Comparison of ENCODE assay signal across 14 cellular contexts in genomic region chr1:155133799-155134281, GRCh38. TPM values are rescaled to one million over a fixed set of nuclear protein-coding genes. Genes with fewer than 3 reads are reported as not detected.
DNase-seq lines count a peak whose midpoint lies in the region; ATAC-seq and TF ChIP-seq lines count a peak whose summit lies in the region.
"Had no signal": no experiment of that assay in that cellular context is flagged by ENCODE, and none has a peak within 500 bp of the region (broad histone marks: within the 10 kb centered on the region; RNA-seq: fewer than 3 reads in every experiment).

No MANE protein-coding gene starts in this region.

- H3K36me3 ChIP-seq in BLaER1 (peaks cover 56% of the 10 kb centered on the region), hepatocyte (replicated peaks; ENCODE audit: insufficient read depth, low read depth) (no peaks in the 10 kb centered on the region), prostate gland (peaks cover 5 to 15% of the 10 kb centered on the region in 2 donors)

- H3K9ac ChIP-seq in BLaER1 = no peak overlapping the region

- H3K4me2 ChIP-seq in BLaER1 = peak overlapping the region; percentile 89; the same call in 1 of the 2 replicates
- peak overlapping the region; percentile 81 for H3K4me2 ChIP-seq in hepatocyte

- WGBS in hepatocyte (ENCODE audit: low lambda C conversion rate, missing lambda C conversion rate) = 82% methylated on average over 7 of the region's 7 CpGs
- 69% methylated on average over 7 of the region's 7 CpGs for WGBS in prostate gland

- no peak for TF ChIP-seq CTCF in RWPE1 (conservative IDR thresholded peaks at IDR 0.05; ENCODE audit: low read depth)
- no peak for TF ChIP-seq CTCF in hepatocyte (IDR thresholded peaks at IDR 0.05; ENCODE audit: poor library complexity)
- TF ChIP-seq CTCF in prostate gland (IDR thresholded peaks at IDR 0.05) = no peak

- H3K4me3 ChIP-seq in BLaER1 (no peak overlapping the region), hepatocyte (no peak overlapping the region), prostate gland (no peak overlapping the region)

- H3K4me1 ChIP-seq in BLaER1 (peaks cover 70% of the 10 kb centered on the region), hepatocyte (ENCODE audit: insufficient read depth) (peaks cover 34% of the 10 kb centered on the region), prostate gland (replicated peaks) (peaks cover 32% of the 10 kb centered on the region)

- H3K9me3 ChIP-seq in BLaER1 (no peaks in the 10 kb centered on the region), hepatocyte (ENCODE audit: low read depth) (no peaks in the 10 kb centered on the region), prostate gland (no peaks in the 10 kb centered on the region)

- peaks cover 59% of the 10 kb centered on the region for H3K79me2 ChIP-seq in hepatocyte

- H3K9me2 ChIP-seq in hepatocyte (replicated peaks; ENCODE audit: insufficient read depth) = no peaks in the 10 kb centered on the region

- intact Hi-C loops in prostate gland (cut with DNase I) = loop anchor here (5.0 kb wide), 1 partner anchor 33 kb away; no protein-coding TSS in a partner anchor

- DNase-seq in RWPE1 (ENCODE audit: low spot score) (no peak), hepatocyte (ENCODE audit: low spot score) (no peak), prostate gland (ENCODE audit: low spot score) (no peak), NCI-H146 treated with DMSO at 0.1 percent for 48 hours (lab: John Stamatoyannopoulos, UW; ENCODE audit: unreplicated experiment) (no peak), NAMALWA (ENCODE audit: low spot score) (no peak), D341Med (ENCODE audit: low spot score) (no peak)
- DNase-seq: activated naive CD8-positive, alpha-beta T cell treated with anti-CD3 and anti-CD28 coated beads, Interleukin-2, amount 10 ng/mL, durations not matched to agents 7 days and 5 days; effector memory CD4-positive, alpha-beta T cell; H9; NCI-H1930; T-helper 1 cell had no signal

- POLR2A ChIA-PET in RWPE1 (lab: Yijun Ruan, JAX; ENCODE audit: low non-redundant PET) = interaction anchor here (1.8 kb wide), 1 partner anchor 39 kb away, joined by 7 read pairs; the partner anchor contains the start of gene KRTCAP2

- no peak for ATAC-seq in GM21717 (IDR thresholded peaks at IDR 0.05; ENCODE audit: unreplicated experiment)
- ATAC-seq: stimulated activated effector memory CD8-positive, alpha-beta T cell treated with anti-CD3 and anti-CD28 coated beads, Interleukin-12 subunit alpha, Interleukin-12 subunit beta, amount 100 ng/mL, for 72 hours had no signal

- H3K27me3 ChIP-seq in BLaER1 (no peaks in the 10 kb centered on the region), hepatocyte (no peaks in the 10 kb centered on the region), prostate gland (replicated peaks; ENCODE audit: insufficient read depth) (no peaks in the 10 kb centered on the region)

- H3K27ac ChIP-seq in BLaER1 (no peak overlapping the region), RWPE1 (peak overlapping the region; percentile 99), hepatocyte (peak overlapping the region; percentile 99), prostate gland (peak overlapping the region; percentile 94 to 97)

- H4K20me1 ChIP-seq in BLaER1 (no peaks in the 10 kb centered on the region), hepatocyte (ENCODE audit: insufficient read depth, poor library complexity, severe bottlenecking) (no peaks in the 10 kb centered on the region)

- CTCF ChIA-PET in RWPE1 (lab: Yijun Ruan, JAX) = interaction anchor here (0.8 to 2.2 kb wide), 3 partner anchors 34 to 116 kb away, joined by 3 to 11 read pairs (median 8); no protein-coding TSS in a partner anchor

- no peak overlapping the region for H2AFZ ChIP-seq in hepatocyte

- TF ChIP-seq POLR2A in prostate gland (IDR thresholded peaks at IDR 0.05) = no peak

RNA-seq across cellular contexts. Expression of gene SLC50A1, which starts 1.8 kb away (rescaled TPM):
- total RNA-seq in hepatocyte (75.3 and 88.6 TPM in 2 replicates), prostate gland (10 to 100 TPM; 26.6 to 48.0 TPM)
- polyA plus RNA-seq in hepatocyte = 111 and 115 TPM in 2 replicates

RNA-seq across cellular contexts. Expression of gene EFNA1, which starts 6.2 kb away (rescaled TPM):
- 78.7 and 94.8 TPM in 2 replicates for total RNA-seq in hepatocyte
- polyA plus RNA-seq in hepatocyte = 137 and 172 TPM in 2 replicates
- total RNA-seq in prostate gland = 100 to 1,000 TPM in 1 of 2 donors, 10 to 100 TPM in 1; 85.1 to 132 TPM

RNA-seq across cellular contexts. Expression of gene DPM3, which starts 6.5 kb away (rescaled TPM):
- 94.2 and 121 TPM in 2 replicates for total RNA-seq in hepatocyte
- 84.1 and 96.3 TPM in 2 replicates for polyA plus RNA-seq in hepatocyte
- total RNA-seq in prostate gland = 10 to 100 TPM; 93.6 to 97.0 TPM

RNA-seq across cellular contexts. Expression of gene KRTCAP2, which starts 39.3 kb away (rescaled TPM):
- total RNA-seq in hepatocyte (191 and 209 TPM in 2 replicates), prostate gland (100 to 1,000 TPM; 111 to 236 TPM)
- polyA plus RNA-seq in hepatocyte = 440 and 454 TPM in 2 replicates

RNA-seq across cellular contexts. Expression of gene TRIM46, which starts 39.8 kb away (rescaled TPM):
- 1.1 and 1.2 TPM in 2 replicates for total RNA-seq in hepatocyte
- 1.9 and 2.1 TPM in 2 replicates for polyA plus RNA-seq in hepatocyte
- 1 to 10 TPM in 1 of 2 donors, under 1 TPM in 1; 0.14 to 1.6 TPM for total RNA-seq in prostate gland
